In genomic region chr4:40992472-40993298, GRCh38 we compare ENCODE assay signal across 8 cellular contexts.
A peak's percentile ranks its signal among the peaks of the same experiment; 100 is the strongest.
DNase-seq lines count a peak whose midpoint lies in the region; ATAC-seq and TF ChIP-seq lines count a peak whose summit lies in the region.

No MANE protein-coding gene starts in this region.

- H3K27me3 Mint-ChIP-seq in CD4-positive, alpha-beta T cell = peaks cover 14% of the 10 kb centered on the region

- peaks cover 25% of the 10 kb centered on the region for H3K9me1 ChIP-seq in IMR-90 (ENCODE audit: insufficient read depth, low read length)

- peak overlapping the region; percentile 85 for H4K8ac ChIP-seq in IMR-90 (ENCODE audit: low read depth in 2 of 2, low read length in 2 of 2)

- POLR2A ChIA-PET in IMR-90 (lab: Charles Lee; ENCODE audit: unreplicated experiment) = no interaction called here
- POLR2A ChIA-PET in CD4-positive, alpha-beta T cell (lab: Charles Lee) = no interaction called here

- CTCF ChIA-PET in IMR-90 (lab: Yijun Ruan, JAX) = no interaction called here
- CTCF ChIA-PET in CD4-positive, alpha-beta T cell (lab: Charles Lee) = no interaction called here

- H2BK5ac ChIP-seq in IMR-90 (ENCODE audit: low read depth, low read length, poor library complexity, severe bottlenecking) = peak overlapping the region; percentile 83

- no peaks in the 10 kb centered on the region for H3K36me3 Mint-ChIP-seq in CD4-positive, alpha-beta T cell (ENCODE audit: low read depth)

- DNase-seq in GM13976 (ENCODE audit: low spot score) (peak; percentile 43), IMR-90 (peak; percentile 88), thyroid gland (no peak), COLO829 (ENCODE audit: low spot score) (no peak), OCI-M2 (lab: John Stamatoyannopoulos, UW; ENCODE audit: unreplicated experiment) (no peak)
- DNase-seq in CD4-positive, alpha-beta T cell = no peak

- H3K9me3 ChIP-seq in IMR-90 (ENCODE audit: control insufficient read depth, insufficient read depth, low read length) = no peaks in the 10 kb centered on the region
- no peaks in the 10 kb centered on the region for H3K9me3 ChIP-seq in thyroid gland
- no peaks in the 10 kb centered on the region for H3K9me3 ChIP-seq in CD4-positive, alpha-beta T cell (ENCODE audit: control insufficient read depth, low read length)

- no peak for TF ChIP-seq POLR2A in IMR-90 (IDR thresholded peaks at IDR 0.05; ENCODE audit: low read depth, low read length)
- no peak for TF ChIP-seq POLR2A in thyroid gland (IDR thresholded peaks at IDR 0.05)

- peak overlapping the region; percentile 71 for H2AK9ac ChIP-seq in IMR-90 (replicated peaks; ENCODE audit: low read depth, low read length, poor library complexity)

- H3K4me2 ChIP-seq in IMR-90 (ENCODE audit: low read depth, low read length) = peak overlapping the region; percentile 0

- ATAC-seq in GM21576 (IDR thresholded peaks at IDR 0.05; ENCODE audit: unreplicated experiment) (peak; percentile 62), IMR-90 (ENCODE audit: low read depth) (peak; percentile 65)
- no peak for ATAC-seq in CD4-positive, alpha-beta T cell (ENCODE audit: poor library complexity)

- H3K14ac ChIP-seq in IMR-90 (replicated peaks; ENCODE audit: low read depth, low read length) = peak overlapping the region; percentile 84

- H3K4me1 Mint-ChIP-seq in CD4-positive, alpha-beta T cell (ENCODE audit: low read depth) = no peaks in the 10 kb centered on the region

- TF ChIP-seq RAD21 in IMR-90 (IDR thresholded peaks at IDR 0.05; ENCODE audit: low read length) = no peak

- H2AFZ ChIP-seq in IMR-90 (replicated peaks; ENCODE audit: low read length, poor library complexity) = peak overlapping the region; percentile 74

- dilution Hi-C loops in IMR-90 (cut with HindIII; ENCODE audit: low sequenced_read_pairs, unreplicated experiment) = no loop called here

- no peak overlapping the region for H3K9ac ChIP-seq in IMR-90 (ENCODE audit: low read depth, low read length)

- TF ChIP-seq CTCF in GM13976 (IDR thresholded peaks at IDR 0.05; ENCODE audit: borderline replicate concordance, control extremely low read depth, extremely low read depth, insufficient read depth, missing control alignments) (no peak), IMR-90 (conservative IDR thresholded peaks at IDR 0.05; ENCODE audit: low read depth, low read length) (no peak), thyroid gland (IDR thresholded peaks at IDR 0.05) (no peak)
- no peak for TF ChIP-seq CTCF in CD4-positive, alpha-beta T cell (IDR thresholded peaks at IDR 0.05)

- intact Hi-C loops in IMR-90 (cut with micrococcal nuclease) = no loop called here
- intact Hi-C loops in thyroid gland (cut with DNase I) = no loop called here
- intact Hi-C loops in CD4-positive, alpha-beta T cell (cut with DNase I, micrococcal nuclease) = no loop called here

- no peaks in the 10 kb centered on the region for H3K9me3 Mint-ChIP-seq in CD4-positive, alpha-beta T cell

- peak overlapping the region; percentile 24; the same call in 1 of the 2 replicates for H3K56ac ChIP-seq in IMR-90 (ENCODE audit: extremely low read depth, insufficient read depth, low read length)

- in situ Hi-C loops in GM13976 (cut with MboI; ENCODE audit: low sequenced_read_pairs, unreplicated experiment) (no loop called here), IMR-90 (cut with MboI; ENCODE audit: low sequenced_read_pairs) (no loop called here)

- H4K20me1 ChIP-seq in IMR-90 (ENCODE audit: insufficient read depth, low read length) = no peaks in the 10 kb centered on the region

- H3K4me3 ChIP-seq in IMR-90 (ENCODE audit: insufficient read depth, low read depth, low read length) (no peak overlapping the region), thyroid gland (replicated peaks in 1 of 3) (no peak overlapping the region)

- peak overlapping the region; percentile 77 for H2BK20ac ChIP-seq in IMR-90 (ENCODE audit: low read depth, low read length)

- peak overlapping the region; percentile 86 for H3K4ac ChIP-seq in IMR-90 (ENCODE audit: low read depth, low read length)

- peaks cover 7 to 48% of the 10 kb centered on the region in 2 experiments; a peak in 3 of 4 replicates for H3K79me1 ChIP-seq in IMR-90 (ENCODE audit: low read depth in 1 of 2, low read length in 2 of 2)

- H3K27ac ChIP-seq in IMR-90 (ENCODE audit: insufficient read depth, low read length) = peak overlapping the region; percentile 54
- peak overlapping the region; percentile 13 for H3K27ac ChIP-seq in cingulate gyrus (ENCODE audit: low read depth, low read length)
- peak overlapping the region in 2 of 3 donors; percentile 47 to 50 for H3K27ac ChIP-seq in thyroid gland
- H3K27ac ChIP-seq in CD4-positive, alpha-beta T cell (ENCODE audit: low read depth, low read length) = no peak overlapping the region

- H3K27ac Mint-ChIP-seq in CD4-positive, alpha-beta T cell = no peak overlapping the region

- H3K36me3 ChIP-seq in IMR-90 (ENCODE audit: control insufficient read depth, insufficient read depth, low read length) = no peaks in the 10 kb centered on the region; the same call in 1 of the 2 replicates
- H3K36me3 ChIP-seq in thyroid gland = no peaks in the 10 kb centered on the region

- H3K27me3 ChIP-seq in IMR-90 (ENCODE audit: control insufficient read depth, insufficient read depth, low read length) (no peaks in the 10 kb centered on the region), thyroid gland (no peaks in the 10 kb centered on the region)
- H3K27me3 ChIP-seq in CD4-positive, alpha-beta T cell (ENCODE audit: control insufficient read depth, insufficient read depth, low read length) = no peaks in the 10 kb centered on the region

- WGBS in IMR-90 (ENCODE audit: extremely low coverage in 2 of 2, insufficient read length in 1 of 2), 2 experiments = 92% methylated on average over 7 of the region's 17 CpGs; no CpG with 5 or more reads in 1 of the 2 experiments
- WGBS in thyroid gland, 2 donors = 80 to 81% methylated on average over 17 of the region's 17 CpGs

- H2AK5ac ChIP-seq in IMR-90 (ENCODE audit: low read depth, low read length) = peak overlapping the region; percentile 98

- no peak overlapping the region for H3K4me3 Mint-ChIP-seq in CD4-positive, alpha-beta T cell

- BruUV-seq in IMR-90 (replicated peaks; lab: Mats Ljungman, UMichigan) = no TSS peak

- H2BK120ac ChIP-seq in IMR-90 (ENCODE audit: low read depth, low read length) = peak overlapping the region; percentile 95

- peak overlapping the region; percentile 50 for H3K18ac ChIP-seq in IMR-90 (ENCODE audit: low read depth, low read length)

- H4K5ac ChIP-seq in IMR-90 (ENCODE audit: low read depth, low read length) = peak overlapping the region; percentile 32; the same call in 1 of the 2 replicates

- H2BK15ac ChIP-seq in IMR-90 (ENCODE audit: low read depth, low read length) = peak overlapping the region; percentile 89; the same call in 2 of the 3 replicates

- peaks cover 16% of the 10 kb centered on the region for H3K4me1 ChIP-seq in IMR-90 (ENCODE audit: control insufficient read depth, insufficient read depth, low read length)
- H3K4me1 ChIP-seq in thyroid gland = peaks cover 40 to 74% of the 10 kb centered on the region in 2 donors

- peak overlapping the region; percentile 85 for H4K91ac ChIP-seq in IMR-90 (ENCODE audit: insufficient read depth, low read depth, low read length)

- peak overlapping the region; percentile 67; the same call in 1 of the 2 replicates for H3K23ac ChIP-seq in IMR-90 (ENCODE audit: low read depth, low read length)

TF ChIP-seq in IMR-90, 13 proteins besides CTCF, POLR2A, EP300 and RAD21:
- TF ChIP-seq, protein P1, sequence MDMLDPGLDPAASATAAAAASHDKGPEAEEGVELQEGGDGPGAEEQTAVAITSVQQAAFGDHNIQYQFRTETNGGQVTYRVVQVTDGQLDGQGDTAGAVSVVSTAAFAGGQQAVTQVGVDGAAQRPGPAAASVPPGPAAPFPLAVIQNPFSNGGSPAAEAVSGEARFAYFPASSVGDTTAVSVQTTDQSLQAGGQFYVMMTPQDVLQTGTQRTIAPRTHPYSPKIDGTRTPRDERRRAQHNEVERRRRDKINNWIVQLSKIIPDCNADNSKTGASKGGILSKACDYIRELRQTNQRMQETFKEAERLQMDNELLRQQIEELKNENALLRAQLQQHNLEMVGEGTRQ (IDR thresholded peaks at IDR 0.05; ENCODE audit: low read depth, low read length) = no peak
- TF ChIP-seq SMC3 (IDR thresholded peaks at IDR 0.05; ENCODE audit: low read depth, low read length) (no peak), CEBPB (IDR thresholded peaks at IDR 0.05; ENCODE audit: low read depth, low read length) (peak; percentile 87), RFX5 (IDR thresholded peaks at IDR 0.05; ENCODE audit: low read depth, low read length) (no peak), ELK1 (IDR thresholded peaks at IDR 0.05; ENCODE audit: borderline replicate concordance, low read depth, low read length) (no peak), MXI1 (IDR thresholded peaks at IDR 0.05; ENCODE audit: borderline replicate concordance, low read depth, low read length) (peak; percentile 65; the same call in 1 of the 2 replicates), RCOR1 (IDR thresholded peaks at IDR 0.05; ENCODE audit: insufficient replicate concordance, low read length) (peak; percentile 18), MAZ (IDR thresholded peaks at IDR 0.05; ENCODE audit: borderline replicate concordance, low read depth, low read length) (no peak), MAFK (IDR thresholded peaks at IDR 0.05; ENCODE audit: low read depth, low read length) (0 out of 2 replicates have a peak, but pooled peaks have one; percentile 13), NFE2L2 (IDR thresholded peaks at IDR 0.05; ENCODE audit: low read depth, low read length) (no peak), FOS (IDR thresholded peaks at IDR 0.05; ENCODE audit: low read depth, low read length) (peak; percentile 65), CHD1 (IDR thresholded peaks at IDR 0.05; ENCODE audit: low read depth, low read length) (no peak), BHLHE40 (IDR thresholded peaks at IDR 0.05; ENCODE audit: low read depth, low read length) (no peak)

Comparison
In these comparisons a context has a peak if more than half of its experiments do, and no peak if none do; other contexts are left out.
1. DNase-seq: peak in GM13976 (single experiment) and IMR-90 (single experiment); none in thyroid gland (0 of 2), COLO829 (single experiment), CD4-positive, alpha-beta T cell (0 of 10) and OCI-M2 (single experiment).